8 cellular contexts compared by ENCODE assay signal in genomic region chr1:27432725-27433124, GRCh38. TPM values are rescaled to one million over a fixed set of nuclear protein-coding genes. Genes with fewer than 3 reads are reported as not detected.
"Had no signal": no experiment of that assay in that cellular context is flagged by ENCODE, and none has a peak within 500 bp of the region (broad histone marks: within the 10 kb centered on the region; RNA-seq: fewer than 3 reads in every experiment).

No MANE protein-coding gene starts in this region.

RNA-seq across cellular contexts. Expression of gene GPR3, which starts 40.3 kb away (rescaled TPM):
- total RNA-seq: bronchial epithelial cell, Right ventricle myocardium inferior had no signal

RNA-seq across cellular contexts. Expression of gene CD164L2, which starts 49.6 kb away (rescaled TPM):
- total RNA-seq: activated CD8-positive, alpha-beta T cell treated with anti-CD3 and anti-CD28 coated beads for 36 hours; activated naive CD8-positive, alpha-beta T cell treated with anti-CD3 and anti-CD28 coated beads, Interleukin-2, amount 10 ng/mL, durations not matched to agents 7 days and 5 days; activated T-cell treated with anti-CD3 and anti-CD28 coated beads, Interleukin-2, amount 50 U/mL, for 72 hours; activated T-helper 2 cell treated with anti-CD3 and anti-CD28 coated beads, Interferon-gamma antibody, Interleukin-2, Interleukin-4, amounts not matched to agents 10 μg/mL and 5 μg/mL and 100 μg/mL, durations not matched to agents 14 hours and 24 hours and 36 hours; Right ventricle myocardium inferior; T-cell; T-helper 2 cell treated with Interferon-gamma antibody and Interleukin-4, amounts not matched to agents 100 ng/mL and 5 ng/mL, for 36 hours had no signal

RNA-seq across cellular contexts. Expression of gene FCN3, which starts 58.1 kb away (rescaled TPM):
- total RNA-seq: activated CD8-positive, alpha-beta T cell treated with anti-CD3 and anti-CD28 coated beads for 36 hours; activated naive CD8-positive, alpha-beta T cell treated with anti-CD3 and anti-CD28 coated beads, Interleukin-2, amount 10 ng/mL, durations not matched to agents 7 days and 5 days; activated T-cell treated with anti-CD3 and anti-CD28 coated beads, Interleukin-2, amount 50 U/mL, for 72 hours; activated T-helper 2 cell treated with anti-CD3 and anti-CD28 coated beads, Interferon-gamma antibody, Interleukin-2, Interleukin-4, amounts not matched to agents 10 μg/mL and 5 μg/mL and 100 μg/mL, durations not matched to agents 14 hours and 24 hours and 36 hours; T-helper 2 cell treated with Interferon-gamma antibody and Interleukin-4, amounts not matched to agents 100 ng/mL and 5 ng/mL, for 36 hours had no signal
